ENCODE assay signal across 34 cellular contexts in genomic region chr2:182098648-182099047, GRCh38.
"Had no signal": no experiment of that assay in that cellular context is flagged by ENCODE, and none has a peak within 500 bp of the region (broad histone marks: within the 10 kb centered on the region; RNA-seq: fewer than 3 reads in every experiment).

No MANE protein-coding gene starts in this region.

- H3K36me3 ChIP-seq: adrenal gland, brain microvascular endothelial cell, breast epithelium had no signal

- H3K4me1 ChIP-seq: adrenal gland, body of pancreas, breast epithelium had no signal

- H3K27ac ChIP-seq: adrenal gland, body of pancreas, brain microvascular endothelial cell, breast epithelium, VCaP had no signal

- FAIRE-seq: astrocyte, TTC549 had no signal

- H3K4me3 ChIP-seq: adrenal gland, body of pancreas, breast epithelium had no signal

- DNase-seq: activated B cell treated with CpG ODN at 0.5 μM for 24 hours; activated CD4-positive, alpha-beta memory T cell treated with anti-CD3 and anti-CD28 coated beads for 36 hours; activated CD4-positive, alpha-beta T cell treated with anti-CD3 and anti-CD28 coated beads for 4 hours; activated CD4-positive, alpha-beta T cell treated with anti-CD3 and anti-CD28 coated beads, Interleukin-2, amount 10 ng/mL, durations not matched to agents 24 days and 14 days; activated CD4-positive, alpha-beta T cell treated with anti-CD3 and anti-CD28 coated beads, Interleukin-2, amount 50 U/mL, for 1 hour; activated CD4-positive, alpha-beta T cell treated with anti-CD3 and anti-CD28 coated beads, Interleukin-2, amount 50 U/mL, for 4 hours; activated CD4-positive, CD25-positive, alpha-beta regulatory T cell treated with anti-CD3 and anti-CD28 coated beads, Interleukin-2, amount 50 U/mL, for 72 hours; activated CD8-positive, alpha-beta memory T cell treated with anti-CD3 and anti-CD28 coated beads, Interleukin-2, amount 50 U/mL, for 4 hours; activated CD8-positive, alpha-beta T cell treated with anti-CD3 and anti-CD28 coated beads for 36 hours; activated effector memory CD4-positive, alpha-beta T cell treated with anti-CD3 and anti-CD28 coated beads, Interleukin-2, amount 50 U/mL, for 16 hours; activated gamma-delta T cell treated with Interleukin-2 at 50 U/mL for 16 hours; activated naive CD4-positive, alpha-beta T cell; activated naive CD4-positive, alpha-beta T cell treated with anti-CD3 and anti-CD28 coated beads for 36 hours; activated naive CD4-positive, alpha-beta T cell treated with anti-CD3 and anti-CD28 coated beads, Interleukin-2, amount 50 U/mL, for 16 hours; activated naive CD8-positive, alpha-beta T cell treated with anti-CD3 and anti-CD28 coated beads for 36 hours; activated T-cell treated with anti-CD3 and anti-CD28 coated beads for 4 hours; activated T-cell treated with anti-CD3 and anti-CD28 coated beads, Interleukin-2, amount 50 U/mL, for 1 hour; activated T-cell treated with anti-CD3 and anti-CD28 coated beads, Interleukin-2, amount 50 U/mL, for 4 hours; activated T-cell treated with anti-CD3 and anti-CD28 coated beads, Interleukin-2, amount 50 U/mL, for 72 hours; adrenal gland; amniotic stem cell; aorta; body of pancreas; brain microvascular endothelial cell; central memory CD4-positive, alpha-beta T cell; T-helper 1 cell; T-helper 2 cell; T-helper 9 cell had no signal

- ATAC-seq: activated CD8-positive, alpha-beta T cell treated with anti-CD3 and anti-CD28 coated beads for 36 hours; activated naive CD4-positive, alpha-beta T cell treated with anti-CD3 and anti-CD28 coated beads, Interleukin-2, amount 50 U/mL, for 72 hours; activated T-cell treated with anti-CD3 and anti-CD28 coated beads, Interleukin-2, amount 50 U/mL, for 4 hours; activated T-cell treated with anti-CD3 and anti-CD28 coated beads, Interleukin-2, amount 50 U/mL, for 72 hours; activated T-helper 17 cell treated with anti-CD3 and anti-CD28 coated beads, Interleukin-2, amount 50 U/mL, for 72 hours; body of pancreas had no signal

- H3K9me3 ChIP-seq: adrenal gland, body of pancreas, breast epithelium had no signal

- H3K27me3 ChIP-seq: adrenal gland, body of pancreas, brain microvascular endothelial cell, breast epithelium had no signal
